25 cellular contexts compared by ENCODE assay signal in the genomic region with DNA sequence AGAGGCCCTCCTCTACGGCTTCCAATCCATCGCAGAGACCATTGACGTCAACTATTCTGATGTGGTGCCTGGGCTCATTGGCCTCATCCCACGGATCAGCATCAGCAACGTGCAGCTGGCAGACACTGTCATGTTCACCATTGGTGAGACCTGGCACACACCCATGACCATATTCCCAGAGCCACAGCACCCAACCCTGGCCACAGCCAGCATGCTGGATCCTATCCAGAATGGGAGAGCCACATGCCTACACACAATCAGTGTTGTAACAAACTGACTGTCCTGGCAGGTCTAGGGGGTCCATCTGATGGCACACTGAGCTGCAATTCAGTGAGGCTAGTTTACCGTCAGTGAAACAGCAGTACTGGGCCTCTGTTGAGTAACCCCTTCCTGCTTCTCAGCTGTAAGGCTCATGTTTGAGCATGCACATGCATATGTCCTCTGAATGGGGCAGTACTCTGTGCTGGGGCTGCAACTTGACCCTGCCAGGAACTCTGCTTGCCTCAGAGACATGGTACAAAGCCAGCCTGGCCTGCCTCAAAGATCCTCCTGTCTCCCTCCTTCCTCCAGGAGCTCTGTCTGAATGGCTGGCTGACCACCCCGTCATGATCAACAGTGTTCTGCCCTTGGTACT. TPM values are rescaled to one million over a fixed set of nuclear protein-coding genes. Genes with fewer than 3 reads are reported as not detected.
"Had no signal": no experiment of that assay in that cellular context is flagged by ENCODE, and none has a peak within 500 bp of the region (broad histone marks: within the 10 kb centered on the region; RNA-seq: fewer than 3 reads in every experiment).

No MANE protein-coding gene starts in this region.

- FAIRE-seq: small intestine had no signal

- ATAC-seq: activated CD4-positive, CD25-positive, alpha-beta regulatory T cell treated with anti-CD3 and anti-CD28 coated beads, Interleukin-2, amount 50 U/mL, for 24 hours; activated naive CD8-positive, alpha-beta T cell treated with anti-CD3 and anti-CD28 coated beads, Interleukin-2, amount 50 U/mL, for 24 hours; activated T-cell treated with anti-CD3 and anti-CD28 coated beads, Interleukin-2, amount 50 U/mL, for 72 hours; body of pancreas; left ventricle myocardium superior; natural killer cell treated with Interleukin-12 subunit alpha and Interleukin-12 subunit beta and Interleukin-15 and Interleukin-18, amount 100 ng/mL, for 72 hours; sciatic nerve; stimulated activated memory B cell treated with anti-CD40 and anti-IgM and Interleukin-4, amounts not matched to agents 10 μg/mL and 1 μg/mL and 100 μg/mL, for 72 hours; T-cell had no signal

- H3K4me1 ChIP-seq: body of pancreas, colonic mucosa, testis, vagina had no signal

- H3K36me3 ChIP-seq: colonic mucosa had no signal

- DNase-seq: activated CD4-positive, alpha-beta memory T cell treated with anti-CD3 and anti-CD28 coated beads, Interleukin-2, amount 10 ng/mL, durations not matched to agents 7 days and 5 days; activated CD4-positive, alpha-beta T cell treated with anti-CD3 and anti-CD28 coated beads, Interleukin-2, amount 10 ng/mL, durations not matched to agents 24 days and 14 days; activated gamma-delta T cell; activated naive CD4-positive, alpha-beta T cell treated with anti-CD3 and anti-CD28 coated beads, Interleukin-2, amount 50 U/mL, for 16 hours; activated naive CD8-positive, alpha-beta T cell treated with anti-CD3 and anti-CD28 coated beads, Interleukin-2, amount 50 U/mL, for 24 hours; activated T-cell treated with anti-CD3 and anti-CD28 coated beads, Interleukin-2, amount 50 U/mL, for 72 hours; body of pancreas; central memory CD4-positive, alpha-beta T cell; colonic mucosa; left ventricle myocardium superior; occipital lobe; small intestine; stimulated activated CD4-positive, alpha-beta T cell treated with anti-CD3 and anti-CD28 coated beads, Interleukin-2, amount 100 ng/mL, for 24 hours; stomach; T-cell; testis; trophoblast cell had no signal

- H3K9me3 ChIP-seq: body of pancreas, colonic mucosa, stomach, testis, vagina had no signal

- H3K4me3 ChIP-seq: body of pancreas, colonic mucosa, hepatocyte, stomach, testis, vagina had no signal

- H3K27ac ChIP-seq: body of pancreas, colonic mucosa, epithelial cell of prostate, hepatocyte, stomach, testis, vagina, VCaP had no signal

- H3K27me3 ChIP-seq: body of pancreas, colonic mucosa, hepatocyte, stomach, testis, vagina had no signal

RNA-seq across cellular contexts. Expression of gene ARTN, which starts 23.9 kb away (rescaled TPM):
- total RNA-seq: activated CD4-positive, alpha-beta T cell treated with anti-CD3 and anti-CD28 coated beads, Interleukin-2, amount 10 ng/mL, durations not matched to agents 24 days and 14 days; hepatocyte; left ventricle myocardium superior had no signal
